Comparison of ENCODE assay signal across 23 cellular contexts in the genomic region with DNA sequence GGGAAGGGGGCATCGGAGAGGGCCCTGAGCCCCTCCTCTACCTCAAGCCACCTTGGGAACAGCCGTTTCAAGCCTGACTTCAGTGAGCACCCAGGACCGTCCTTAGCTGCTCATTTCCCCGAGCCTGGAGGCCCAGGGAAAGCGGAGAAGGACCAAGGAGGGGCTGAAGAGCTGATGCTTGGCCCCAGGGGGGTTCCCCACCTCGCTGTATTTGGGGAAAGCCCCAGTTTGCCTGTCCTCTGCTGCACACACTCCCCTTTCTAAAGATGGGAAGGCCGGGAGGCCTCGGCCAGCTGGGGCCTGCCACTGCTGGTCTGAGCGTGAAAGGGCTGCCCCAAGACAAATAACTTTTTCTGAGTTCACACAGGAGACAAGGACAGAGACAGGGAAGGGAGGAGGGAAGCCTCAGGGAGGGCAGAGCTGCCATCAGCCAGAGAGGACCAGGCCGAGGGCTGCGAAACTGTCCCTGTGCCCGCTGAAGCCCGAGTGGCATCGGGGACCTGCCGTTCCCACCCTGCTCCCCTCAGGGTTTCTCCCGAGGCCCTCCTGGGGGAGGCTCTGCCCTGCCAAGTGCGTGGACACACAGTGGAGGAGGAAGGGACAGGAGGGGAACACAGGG. TPM values are rescaled to one million over a fixed set of nuclear protein-coding genes. Genes with fewer than 3 reads are reported as not detected.
"Had no signal": no experiment of that assay in that cellular context is flagged by ENCODE, and none has a peak within 500 bp of the region (broad histone marks: within the 10 kb centered on the region; RNA-seq: fewer than 3 reads in every experiment).

No MANE protein-coding gene starts in this region.

- H3K27ac Mint-ChIP-seq: nephron, progenitor cell of endocrine pancreas had no signal

- H3K9me3 ChIP-seq: transverse colon, vagina had no signal

- H3K9me3 Mint-ChIP-seq: activated naive CD8-positive, alpha-beta T cell treated with anti-CD3 and anti-CD28 coated beads, Interleukin-2, amount 10 ng/mL, durations not matched to agents 7 days and 5 days; nephron had no signal

- H3K4me1 ChIP-seq: transverse colon, vagina had no signal

- H3K4me3 ChIP-seq: transverse colon, vagina had no signal

- H3K27me3 Mint-ChIP-seq: activated naive CD8-positive, alpha-beta T cell treated with anti-CD3 and anti-CD28 coated beads, Interleukin-2, amount 10 ng/mL, durations not matched to agents 7 days and 5 days; progenitor cell of endocrine pancreas had no signal

- DNase-seq: activated CD4-positive, alpha-beta T cell treated with anti-CD3 and anti-CD28 coated beads, Interleukin-2, amount 50 U/mL, for 4 hours; activated CD4-positive, CD25-positive, alpha-beta regulatory T cell treated with anti-CD3 and anti-CD28 coated beads, Interleukin-2, amount 50 U/mL, for 72 hours; activated naive CD8-positive, alpha-beta T cell treated with anti-CD3 and anti-CD28 coated beads, Interleukin-2, amount 10 ng/mL, durations not matched to agents 7 days and 5 days; amygdala; caudate nucleus; erythroblast; foreskin melanocyte; glutamatergic neuron; hippocampal formation; midbrain; occipital lobe; stimulated activated naive CD4-positive, alpha-beta T cell; substantia nigra; T-helper 2 cell; transverse colon had no signal

- H3K4me3 Mint-ChIP-seq: activated naive CD8-positive, alpha-beta T cell treated with anti-CD3 and anti-CD28 coated beads, Interleukin-2, amount 10 ng/mL, durations not matched to agents 7 days and 5 days; nephron had no signal

- ATAC-seq: left lobe of liver had no signal

- FAIRE-seq: colon, keratinocyte had no signal

- H3K4me1 Mint-ChIP-seq: nephron had no signal

- H3K27ac ChIP-seq: transverse colon, vagina, VCaP had no signal

- H3K27me3 ChIP-seq: transverse colon, vagina had no signal

RNA-seq across cellular contexts. Expression of a gene that starts 11.6 kb away (rescaled TPM):
- total RNA-seq: activated naive CD8-positive, alpha-beta T cell treated with anti-CD3 and anti-CD28 coated beads, Interleukin-2, amount 10 ng/mL, durations not matched to agents 7 days and 5 days; left lobe of liver; lung microvascular endothelial cell; occipital lobe; vagina had no signal
- polyA plus RNA-seq: keratinocyte had no signal

RNA-seq across cellular contexts. Expression of a gene that starts 16.0 kb away (rescaled TPM):
- total RNA-seq: activated naive CD8-positive, alpha-beta T cell treated with anti-CD3 and anti-CD28 coated beads, Interleukin-2, amount 10 ng/mL, durations not matched to agents 7 days and 5 days; left lobe of liver; occipital lobe; vagina had no signal
- polyA plus RNA-seq: keratinocyte had no signal

RNA-seq across cellular contexts. Expression of a gene that starts 50.4 kb away (rescaled TPM):
- total RNA-seq: lung microvascular endothelial cell, vagina had no signal
